Comparison of ENCODE assay signal across 2 cellular contexts in the genomic region with DNA sequence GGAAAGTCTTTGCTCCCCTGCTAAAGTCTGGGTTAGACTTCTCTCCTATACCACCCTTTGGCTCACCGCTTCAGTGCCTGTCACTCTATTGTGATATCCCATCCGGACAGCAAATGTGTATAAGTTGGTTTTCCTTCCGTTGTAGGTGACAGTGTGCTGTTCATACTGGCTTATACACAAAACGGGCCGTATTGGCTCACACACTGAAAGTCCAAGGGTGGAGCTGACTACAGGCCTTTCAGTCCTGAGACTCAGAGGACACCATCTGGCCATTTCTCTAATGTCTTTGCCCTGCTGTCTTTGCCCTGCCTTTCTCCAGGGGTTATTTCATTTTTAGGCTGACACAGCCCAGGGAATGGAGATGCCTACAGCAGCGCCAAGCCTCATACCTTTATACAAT.
TF ChIP-seq lines count a peak whose summit lies in the region.

No MANE protein-coding gene starts in this region.

TF ChIP-seq in GM23338, 12 proteins besides CTCF, POLR2A, EP300 and RAD21 (continued from another document):
- TF ChIP-seq, protein P1, sequence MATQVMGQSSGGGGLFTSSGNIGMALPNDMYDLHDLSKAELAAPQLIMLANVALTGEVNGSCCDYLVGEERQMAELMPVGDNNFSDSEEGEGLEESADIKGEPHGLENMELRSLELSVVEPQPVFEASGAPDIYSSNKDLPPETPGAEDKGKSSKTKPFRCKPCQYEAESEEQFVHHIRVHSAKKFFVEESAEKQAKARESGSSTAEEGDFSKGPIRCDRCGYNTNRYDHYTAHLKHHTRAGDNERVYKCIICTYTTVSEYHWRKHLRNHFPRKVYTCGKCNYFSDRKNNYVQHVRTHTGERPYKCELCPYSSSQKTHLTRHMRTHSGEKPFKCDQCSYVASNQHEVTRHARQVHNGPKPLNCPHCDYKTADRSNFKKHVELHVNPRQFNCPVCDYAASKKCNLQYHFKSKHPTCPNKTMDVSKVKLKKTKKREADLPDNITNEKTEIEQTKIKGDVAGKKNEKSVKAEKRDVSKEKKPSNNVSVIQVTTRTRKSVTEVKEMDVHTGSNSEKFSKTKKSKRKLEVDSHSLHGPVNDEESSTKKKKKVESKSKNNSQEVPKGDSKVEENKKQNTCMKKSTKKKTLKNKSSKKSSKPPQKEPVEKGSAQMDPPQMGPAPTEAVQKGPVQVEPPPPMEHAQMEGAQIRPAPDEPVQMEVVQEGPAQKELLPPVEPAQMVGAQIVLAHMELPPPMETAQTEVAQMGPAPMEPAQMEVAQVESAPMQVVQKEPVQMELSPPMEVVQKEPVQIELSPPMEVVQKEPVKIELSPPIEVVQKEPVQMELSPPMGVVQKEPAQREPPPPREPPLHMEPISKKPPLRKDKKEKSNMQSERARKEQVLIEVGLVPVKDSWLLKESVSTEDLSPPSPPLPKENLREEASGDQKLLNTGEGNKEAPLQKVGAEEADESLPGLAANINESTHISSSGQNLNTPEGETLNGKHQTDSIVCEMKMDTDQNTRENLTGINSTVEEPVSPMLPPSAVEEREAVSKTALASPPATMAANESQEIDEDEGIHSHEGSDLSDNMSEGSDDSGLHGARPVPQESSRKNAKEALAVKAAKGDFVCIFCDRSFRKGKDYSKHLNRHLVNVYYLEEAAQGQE (IDR thresholded peaks at IDR 0.05; ENCODE audit: unreplicated experiment) = no peak
- TF ChIP-seq EZH2phosphoT487 (IDR thresholded peaks at IDR 0.05; ENCODE audit: unreplicated experiment) (no peak), EZH2 (IDR thresholded peaks at IDR 0.05; ENCODE audit: low read depth, unreplicated experiment) (no peak), NANOG (IDR thresholded peaks at IDR 0.05; ENCODE audit: borderline replicate concordance) (no peak), JUNB (IDR thresholded peaks at IDR 0.05; ENCODE audit: unreplicated experiment) (no peak), CREB1 (CRISPR knock-in tag; IDR thresholded peaks at IDR 0.05; ENCODE audit: low read depth) (no peak), POLR2AphosphoS5 (IDR thresholded peaks at IDR 0.05; ENCODE audit: low read depth) (no peak)
- TF ChIP-seq, protein P2, sequence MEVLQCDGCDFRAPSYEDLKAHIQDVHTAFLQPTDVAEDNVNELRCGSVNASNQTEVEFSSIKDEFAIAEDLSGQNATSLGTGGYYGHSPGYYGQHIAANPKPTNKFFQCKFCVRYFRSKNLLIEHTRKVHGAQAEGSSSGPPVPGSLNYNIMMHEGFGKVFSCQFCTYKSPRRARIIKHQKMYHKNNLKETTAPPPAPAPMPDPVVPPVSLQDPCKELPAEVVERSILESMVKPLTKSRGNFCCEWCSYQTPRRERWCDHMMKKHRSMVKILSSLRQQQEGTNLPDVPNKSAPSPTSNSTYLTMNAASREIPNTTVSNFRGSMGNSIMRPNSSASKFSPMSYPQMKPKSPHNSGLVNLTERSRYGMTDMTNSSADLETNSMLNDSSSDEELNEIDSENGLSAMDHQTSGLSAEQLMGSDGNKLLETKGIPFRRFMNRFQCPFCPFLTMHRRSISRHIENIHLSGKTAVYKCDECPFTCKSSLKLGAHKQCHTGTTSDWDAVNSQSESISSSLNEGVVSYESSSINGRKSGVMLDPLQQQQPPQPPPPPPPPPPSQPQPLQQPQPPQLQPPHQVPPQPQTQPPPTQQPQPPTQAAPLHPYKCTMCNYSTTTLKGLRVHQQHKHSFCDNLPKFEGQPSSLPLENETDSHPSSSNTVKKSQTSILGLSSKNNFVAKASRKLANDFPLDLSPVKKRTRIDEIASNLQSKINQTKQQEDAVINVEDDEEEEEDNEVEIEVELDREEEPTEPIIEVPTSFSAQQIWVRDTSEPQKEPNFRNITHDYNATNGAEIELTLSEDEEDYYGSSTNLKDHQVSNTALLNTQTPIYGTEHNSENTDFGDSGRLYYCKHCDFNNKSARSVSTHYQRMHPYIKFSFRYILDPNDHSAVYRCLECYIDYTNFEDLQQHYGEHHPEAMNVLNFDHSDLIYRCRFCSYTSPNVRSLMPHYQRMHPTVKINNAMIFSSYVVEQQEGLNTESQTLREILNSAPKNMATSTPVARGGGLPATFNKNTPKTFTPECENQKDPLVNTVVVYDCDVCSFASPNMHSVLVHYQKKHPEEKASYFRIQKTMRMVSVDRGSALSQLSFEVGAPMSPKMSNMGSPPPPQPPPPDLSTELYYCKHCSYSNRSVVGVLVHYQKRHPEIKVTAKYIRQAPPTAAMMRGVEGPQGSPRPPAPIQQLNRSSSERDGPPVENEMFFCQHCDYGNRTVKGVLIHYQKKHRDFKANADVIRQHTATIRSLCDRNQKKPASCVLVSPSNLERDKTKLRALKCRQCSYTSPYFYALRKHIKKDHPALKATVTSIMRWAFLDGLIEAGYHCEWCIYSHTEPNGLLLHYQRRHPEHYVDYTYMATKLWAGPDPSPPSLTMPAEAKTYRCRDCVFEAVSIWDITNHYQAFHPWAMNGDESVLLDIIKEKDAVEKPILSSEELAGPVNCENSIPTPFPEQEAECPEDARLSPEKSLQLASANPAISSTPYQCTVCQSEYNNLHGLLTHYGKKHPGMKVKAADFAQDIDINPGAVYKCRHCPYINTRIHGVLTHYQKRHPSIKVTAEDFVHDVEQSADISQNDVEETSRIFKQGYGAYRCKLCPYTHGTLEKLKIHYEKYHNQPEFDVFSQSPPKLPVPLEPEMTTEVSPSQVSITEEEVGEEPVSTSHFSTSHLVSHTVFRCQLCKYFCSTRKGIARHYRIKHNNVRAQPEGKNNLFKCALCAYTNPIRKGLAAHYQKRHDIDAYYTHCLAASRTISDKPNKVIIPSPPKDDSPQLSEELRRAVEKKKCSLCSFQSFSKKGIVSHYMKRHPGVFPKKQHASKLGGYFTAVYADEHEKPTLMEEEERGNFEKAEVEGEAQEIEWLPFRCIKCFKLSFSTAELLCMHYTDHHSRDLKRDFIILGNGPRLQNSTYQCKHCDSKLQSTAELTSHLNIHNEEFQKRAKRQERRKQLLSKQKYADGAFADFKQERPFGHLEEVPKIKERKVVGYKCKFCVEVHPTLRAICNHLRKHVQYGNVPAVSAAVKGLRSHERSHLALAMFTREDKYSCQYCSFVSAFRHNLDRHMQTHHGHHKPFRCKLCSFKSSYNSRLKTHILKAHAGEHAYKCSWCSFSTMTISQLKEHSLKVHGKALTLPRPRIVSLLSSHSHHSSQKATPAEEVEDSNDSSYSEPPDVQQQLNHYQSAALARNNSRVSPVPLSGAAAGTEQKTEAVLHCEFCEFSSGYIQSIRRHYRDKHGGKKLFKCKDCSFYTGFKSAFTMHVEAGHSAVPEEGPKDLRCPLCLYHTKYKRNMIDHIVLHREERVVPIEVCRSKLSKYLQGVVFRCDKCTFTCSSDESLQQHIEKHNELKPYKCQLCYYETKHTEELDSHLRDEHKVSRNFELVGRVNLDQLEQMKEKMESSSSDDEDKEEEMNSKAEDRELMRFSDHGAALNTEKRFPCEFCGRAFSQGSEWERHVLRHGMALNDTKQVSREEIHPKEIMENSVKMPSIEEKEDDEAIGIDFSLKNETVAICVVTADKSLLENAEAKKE (CRISPR knock-in tag; IDR thresholded peaks at IDR 0.05) = no peak

TF ChIP-seq in WTC11, 78 proteins besides CTCF, POLR2A, EP300 and RAD21 (continued from another document):
- TF ChIP-seq, protein P3, sequence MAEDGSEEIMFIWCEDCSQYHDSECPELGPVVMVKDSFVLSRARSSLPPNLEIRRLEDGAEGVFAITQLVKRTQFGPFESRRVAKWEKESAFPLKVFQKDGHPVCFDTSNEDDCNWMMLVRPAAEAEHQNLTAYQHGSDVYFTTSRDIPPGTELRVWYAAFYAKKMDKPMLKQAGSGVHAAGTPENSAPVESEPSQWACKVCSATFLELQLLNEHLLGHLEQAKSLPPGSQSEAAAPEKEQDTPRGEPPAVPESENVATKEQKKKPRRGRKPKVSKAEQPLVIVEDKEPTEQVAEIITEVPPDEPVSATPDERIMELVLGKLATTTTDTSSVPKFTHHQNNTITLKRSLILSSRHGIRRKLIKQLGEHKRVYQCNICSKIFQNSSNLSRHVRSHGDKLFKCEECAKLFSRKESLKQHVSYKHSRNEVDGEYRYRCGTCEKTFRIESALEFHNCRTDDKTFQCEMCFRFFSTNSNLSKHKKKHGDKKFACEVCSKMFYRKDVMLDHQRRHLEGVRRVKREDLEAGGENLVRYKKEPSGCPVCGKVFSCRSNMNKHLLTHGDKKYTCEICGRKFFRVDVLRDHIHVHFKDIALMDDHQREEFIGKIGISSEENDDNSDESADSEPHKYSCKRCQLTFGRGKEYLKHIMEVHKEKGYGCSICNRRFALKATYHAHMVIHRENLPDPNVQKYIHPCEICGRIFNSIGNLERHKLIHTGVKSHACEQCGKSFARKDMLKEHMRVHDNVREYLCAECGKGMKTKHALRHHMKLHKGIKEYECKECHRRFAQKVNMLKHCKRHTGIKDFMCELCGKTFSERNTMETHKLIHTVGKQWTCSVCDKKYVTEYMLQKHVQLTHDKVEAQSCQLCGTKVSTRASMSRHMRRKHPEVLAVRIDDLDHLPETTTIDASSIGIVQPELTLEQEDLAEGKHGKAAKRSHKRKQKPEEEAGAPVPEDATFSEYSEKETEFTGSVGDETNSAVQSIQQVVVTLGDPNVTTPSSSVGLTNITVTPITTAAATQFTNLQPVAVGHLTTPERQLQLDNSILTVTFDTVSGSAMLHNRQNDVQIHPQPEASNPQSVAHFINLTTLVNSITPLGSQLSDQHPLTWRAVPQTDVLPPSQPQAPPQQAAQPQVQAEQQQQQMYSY (CRISPR knock-in tag; IDR thresholded peaks at IDR 0.05) = no peak
- TF ChIP-seq, protein P4, sequence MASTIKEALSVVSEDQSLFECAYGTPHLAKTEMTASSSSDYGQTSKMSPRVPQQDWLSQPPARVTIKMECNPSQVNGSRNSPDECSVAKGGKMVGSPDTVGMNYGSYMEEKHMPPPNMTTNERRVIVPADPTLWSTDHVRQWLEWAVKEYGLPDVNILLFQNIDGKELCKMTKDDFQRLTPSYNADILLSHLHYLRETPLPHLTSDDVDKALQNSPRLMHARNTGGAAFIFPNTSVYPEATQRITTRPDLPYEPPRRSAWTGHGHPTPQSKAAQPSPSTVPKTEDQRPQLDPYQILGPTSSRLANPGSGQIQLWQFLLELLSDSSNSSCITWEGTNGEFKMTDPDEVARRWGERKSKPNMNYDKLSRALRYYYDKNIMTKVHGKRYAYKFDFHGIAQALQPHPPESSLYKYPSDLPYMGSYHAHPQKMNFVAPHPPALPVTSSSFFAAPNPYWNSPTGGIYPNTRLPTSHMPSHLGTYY (CRISPR knock-in tag; IDR thresholded peaks at IDR 0.05) = no peak
- TF ChIP-seq, protein P5, sequence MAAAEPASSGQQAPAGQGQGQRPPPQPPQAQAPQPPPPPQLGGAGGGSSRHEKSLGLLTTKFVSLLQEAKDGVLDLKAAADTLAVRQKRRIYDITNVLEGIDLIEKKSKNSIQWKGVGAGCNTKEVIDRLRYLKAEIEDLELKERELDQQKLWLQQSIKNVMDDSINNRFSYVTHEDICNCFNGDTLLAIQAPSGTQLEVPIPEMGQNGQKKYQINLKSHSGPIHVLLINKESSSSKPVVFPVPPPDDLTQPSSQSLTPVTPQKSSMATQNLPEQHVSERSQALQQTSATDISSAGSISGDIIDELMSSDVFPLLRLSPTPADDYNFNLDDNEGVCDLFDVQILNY (CRISPR knock-in tag; IDR thresholded peaks at IDR 0.05) = no peak
- no peak for TF ChIP-seq RELA (CRISPR knock-in tag; IDR thresholded peaks at IDR 0.05; ENCODE audit: borderline replicate concordance)
- TF ChIP-seq, protein P6, sequence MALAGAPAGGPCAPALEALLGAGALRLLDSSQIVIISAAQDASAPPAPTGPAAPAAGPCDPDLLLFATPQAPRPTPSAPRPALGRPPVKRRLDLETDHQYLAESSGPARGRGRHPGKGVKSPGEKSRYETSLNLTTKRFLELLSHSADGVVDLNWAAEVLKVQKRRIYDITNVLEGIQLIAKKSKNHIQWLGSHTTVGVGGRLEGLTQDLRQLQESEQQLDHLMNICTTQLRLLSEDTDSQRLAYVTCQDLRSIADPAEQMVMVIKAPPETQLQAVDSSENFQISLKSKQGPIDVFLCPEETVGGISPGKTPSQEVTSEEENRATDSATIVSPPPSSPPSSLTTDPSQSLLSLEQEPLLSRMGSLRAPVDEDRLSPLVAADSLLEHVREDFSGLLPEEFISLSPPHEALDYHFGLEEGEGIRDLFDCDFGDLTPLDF (CRISPR knock-in tag; IDR thresholded peaks at IDR 0.05) = no peak
- no peak for TF ChIP-seq KAT7 (CRISPR knock-in tag; IDR thresholded peaks at IDR 0.05; ENCODE audit: borderline replicate concordance)
- TF ChIP-seq, protein P7, sequence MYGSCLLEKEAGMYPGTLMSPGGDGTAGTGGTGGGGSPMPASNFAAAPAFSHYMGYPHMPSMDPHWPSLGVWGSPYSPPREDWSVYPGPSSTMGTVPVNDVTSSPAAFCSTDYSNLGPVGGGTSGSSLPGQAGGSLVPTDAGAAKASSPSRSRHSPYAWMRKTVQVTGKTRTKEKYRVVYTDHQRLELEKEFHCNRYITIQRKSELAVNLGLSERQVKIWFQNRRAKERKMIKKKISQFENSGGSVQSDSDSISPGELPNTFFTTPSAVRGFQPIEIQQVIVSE (CRISPR knock-in tag; IDR thresholded peaks at IDR 0.05; ENCODE audit: borderline replicate concordance) = no peak
- no peak for TF ChIP-seq NFYB (CRISPR knock-in tag; conservative IDR thresholded peaks at IDR 0.05; ENCODE audit: low read depth)
- no peak for TF ChIP-seq TEAD1 (CRISPR knock-in tag; IDR thresholded peaks at IDR 0.05)
